In the genomic region with DNA sequence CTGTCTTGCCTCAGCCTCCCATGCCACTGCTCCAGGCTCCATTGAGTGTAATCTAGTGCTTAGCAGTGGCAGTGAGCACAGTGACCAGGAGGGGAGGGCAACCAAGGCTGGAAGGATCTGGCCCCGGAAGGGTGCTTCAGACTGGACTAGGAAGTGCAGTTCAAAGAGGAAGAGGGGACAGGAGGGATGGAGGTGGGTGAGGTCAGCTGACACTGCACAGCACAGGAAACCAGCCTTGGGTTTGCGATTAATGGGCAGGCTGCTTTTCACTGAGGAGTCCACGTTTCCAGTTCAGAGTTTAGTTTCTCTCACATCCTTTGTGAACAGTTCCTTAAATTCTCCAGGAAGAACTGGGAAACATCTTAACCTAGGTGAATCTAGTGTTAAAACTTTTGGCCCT, we compare ENCODE assay signal across 18 cellular contexts. TPM values are rescaled to one million over a fixed set of nuclear protein-coding genes. Genes with fewer than 3 reads are reported as not detected.
DNase-seq lines count a peak whose midpoint lies in the region.
"Had no signal": no experiment of that assay in that cellular context is flagged by ENCODE, and none has a peak within 500 bp of the region (broad histone marks: within the 10 kb centered on the region; RNA-seq: fewer than 3 reads in every experiment).

No MANE protein-coding gene starts in this region.

- H3K79me1 ChIP-seq in trophoblast cell (ENCODE audit: low read length), result no peaks in the 10 kb centered on the region
- H3K79me1 ChIP-seq in neuronal stem cell (ENCODE audit: low read depth, low read length), result no peaks in the 10 kb centered on the region

- H3K27ac Mint-ChIP-seq in dendritic cell treated with granulocyte-macrophage colony-stimulating factor and Interleukin-4, amounts not matched to agents 40 ng/mL and 50 ng/mL, for 4 days, result peak overlapping the region; percentile 72
- H3K27ac Mint-ChIP-seq: activated CD4-positive, alpha-beta memory T cell treated with anti-CD3 and anti-CD28 coated beads for 36 hours; activated T-cell treated with anti-CD3 and anti-CD28 coated beads, Interleukin-2, amount 50 U/mL, for 72 hours had no signal

- peaks cover 74% of the 10 kb centered on the region for H3K36me3 Mint-ChIP-seq in dendritic cell treated with granulocyte-macrophage colony-stimulating factor and Interleukin-4, amounts not matched to agents 40 ng/mL and 50 ng/mL, for 4 days (ENCODE audit: low read depth)

- H3K4me1 Mint-ChIP-seq in dendritic cell treated with granulocyte-macrophage colony-stimulating factor and Interleukin-4, amounts not matched to agents 40 ng/mL and 50 ng/mL, for 4 days (ENCODE audit: low read depth), result peaks cover 79% of the 10 kb centered on the region

- H2BK120ac ChIP-seq in trophoblast cell (ENCODE audit: insufficient read depth, low read length, poor library complexity), result no peak overlapping the region
- no peak overlapping the region for H2BK120ac ChIP-seq in neuronal stem cell (ENCODE audit: low read depth, low read length)

- no peak overlapping the region for H3K4me3 Mint-ChIP-seq in dendritic cell treated with granulocyte-macrophage colony-stimulating factor and Interleukin-4, amounts not matched to agents 40 ng/mL and 50 ng/mL, for 4 days
- H3K4me3 Mint-ChIP-seq: activated CD4-positive, alpha-beta memory T cell treated with anti-CD3 and anti-CD28 coated beads for 36 hours; activated T-cell treated with anti-CD3 and anti-CD28 coated beads, Interleukin-2, amount 50 U/mL, for 72 hours had no signal

- H3K9ac ChIP-seq in trophoblast cell (ENCODE audit: low read length) (no peak overlapping the region), neuronal stem cell (ENCODE audit: low read depth, low read length, poor library complexity) (no peak overlapping the region)
- H3K9ac ChIP-seq: GM23248, KMS-11 had no signal

- no peak overlapping the region for H2AK5ac ChIP-seq in trophoblast cell (ENCODE audit: low read length)
- H2AK5ac ChIP-seq in neuronal stem cell (ENCODE audit: low read depth, low read length), result no peak overlapping the region

- no peaks in the 10 kb centered on the region for H3K27me3 ChIP-seq in trophoblast cell (ENCODE audit: insufficient read depth, low read length)
- no peaks in the 10 kb centered on the region for H3K27me3 ChIP-seq in neuronal stem cell (ENCODE audit: control insufficient read depth in 3 of 3, insufficient read depth in 3 of 3, low read depth in 1 of 3, low read length in 3 of 3)
- H3K27me3 ChIP-seq: thyroid gland had no signal

- H2AFZ ChIP-seq in trophoblast cell (ENCODE audit: insufficient read depth, low read length, poor library complexity), result peak overlapping the region; percentile 1
- H2AFZ ChIP-seq in neuronal stem cell (ENCODE audit: low read length), result no peak overlapping the region
- H2AFZ ChIP-seq: GM23248 had no signal

- H3K23ac ChIP-seq in trophoblast cell (ENCODE audit: low read length), result no peak overlapping the region
- no peak overlapping the region for H3K23ac ChIP-seq in neuronal stem cell (ENCODE audit: low read depth, low read length, poor library complexity)

- H3K79me2 ChIP-seq in trophoblast cell (ENCODE audit: control insufficient read depth, insufficient read depth, low read length, poor library complexity), result peaks cover 2% of the 10 kb centered on the region

- H3K18ac ChIP-seq in trophoblast cell (ENCODE audit: low read length) (no peak overlapping the region), neuronal stem cell (ENCODE audit: low read length) (no peak overlapping the region)

- peak; percentile 47 for DNase-seq in CMK (ENCODE audit: low read depth)
- DNase-seq in MV-4-11 (lab: John Stamatoyannopoulos, UW), result peak; percentile 13
- no peak for DNase-seq in trophoblast cell
- DNase-seq in effector CD8-positive, alpha-beta T cell (lab: John Stamatoyannopoulos, UW), result no peak
- no peak for DNase-seq in neuronal stem cell (ENCODE audit: low spot score)
- no peak for DNase-seq in superior temporal gyrus (ENCODE audit: extremely low spot score)
- DNase-seq: activated CD4-positive, alpha-beta memory T cell treated with anti-CD3 and anti-CD28 coated beads for 36 hours; activated T-cell treated with anti-CD3 and anti-CD28 coated beads, Interleukin-2, amount 50 U/mL, for 72 hours; Calu3; erythroblast; foreskin melanocyte; GM23248; NCI-H524; stimulated activated CD4-positive, alpha-beta T cell treated with anti-CD3 and anti-CD28 coated beads, Interleukin-12 subunit alpha, Interleukin-12 subunit beta, amount 100 ng/mL, for 4 hours; thyroid gland had no signal

- no peaks in the 10 kb centered on the region for H3K9me3 ChIP-seq in trophoblast cell (ENCODE audit: insufficient read depth, low read depth, low read length)
- no peaks in the 10 kb centered on the region for H3K9me3 ChIP-seq in neuronal stem cell (replicated peaks in 1 of 2; ENCODE audit: control insufficient read depth in 2 of 2, insufficient read depth in 1 of 2, low read depth in 1 of 2, low read length in 2 of 2)
- H3K9me3 ChIP-seq: thyroid gland had no signal

- H3K4me1 ChIP-seq in trophoblast cell (ENCODE audit: control insufficient read depth in 1 of 2, insufficient read depth in 2 of 2, low read length in 2 of 2), result peaks cover 4 to 9% of the 10 kb centered on the region in 2 experiments
- H3K4me1 ChIP-seq in neuronal stem cell (ENCODE audit: control insufficient read depth in 2 of 2, insufficient read depth in 1 of 2, low read depth in 1 of 2, low read length in 2 of 2), result peaks cover 24 to 47% of the 10 kb centered on the region in 2 donors

- no peaks in the 10 kb centered on the region for H3K27me3 Mint-ChIP-seq in dendritic cell treated with granulocyte-macrophage colony-stimulating factor and Interleukin-4, amounts not matched to agents 40 ng/mL and 50 ng/mL, for 4 days
- H3K27me3 Mint-ChIP-seq: activated CD4-positive, alpha-beta memory T cell treated with anti-CD3 and anti-CD28 coated beads for 36 hours had no signal

- H3K36me3 ChIP-seq in trophoblast cell (ENCODE audit: control insufficient read depth in 1 of 2, insufficient read depth in 2 of 2, low read length in 2 of 2) (peaks cover 3 to 4% of the 10 kb centered on the region in 2 experiments), neuronal stem cell (replicated peaks in 1 of 2; ENCODE audit: control insufficient read depth in 2 of 2, insufficient read depth in 2 of 2, low read length in 2 of 2) (peaks cover 9 to 52% of the 10 kb centered on the region in 2 donors)

- no peak overlapping the region for H3K4me3 ChIP-seq in trophoblast cell (ENCODE audit: low read depth, low read length)
- H3K4me3 ChIP-seq in neuronal stem cell (ENCODE audit: low read length in 2 of 2), result no peak overlapping the region
- H3K4me3 ChIP-seq: GM23248, thyroid gland had no signal

- H4K8ac ChIP-seq in trophoblast cell (ENCODE audit: low read depth, low read length) (no peak overlapping the region), neuronal stem cell (ENCODE audit: low read depth, low read length) (no peak overlapping the region)

- H2BK5ac ChIP-seq in trophoblast cell (ENCODE audit: low read depth, low read length, poor library complexity) (no peak overlapping the region), neuronal stem cell (ENCODE audit: low read length) (no peak overlapping the region)

- no peak overlapping the region for H3K4me2 ChIP-seq in trophoblast cell (ENCODE audit: low read length)
- no peak overlapping the region for H3K4me2 ChIP-seq in neuronal stem cell (ENCODE audit: insufficient read depth, low read length, poor library complexity, severe bottlenecking)
- H3K4me2 ChIP-seq: KMS-11 had no signal

- H3K14ac ChIP-seq in trophoblast cell (ENCODE audit: low read length), result no peak overlapping the region
- H3K14ac ChIP-seq in neuronal stem cell (ENCODE audit: low read length), result no peak overlapping the region

- no peaks in the 10 kb centered on the region for H3K9me3 Mint-ChIP-seq in dendritic cell treated with granulocyte-macrophage colony-stimulating factor and Interleukin-4, amounts not matched to agents 40 ng/mL and 50 ng/mL, for 4 days
- H3K9me3 Mint-ChIP-seq: activated CD4-positive, alpha-beta memory T cell treated with anti-CD3 and anti-CD28 coated beads for 36 hours; activated T-cell treated with anti-CD3 and anti-CD28 coated beads, Interleukin-2, amount 50 U/mL, for 72 hours had no signal

- no peak overlapping the region for H3K27ac ChIP-seq in trophoblast cell (ENCODE audit: low read depth, low read length)
- H3K27ac ChIP-seq in neuronal stem cell (replicated peaks; ENCODE audit: low read length), result no peak overlapping the region
- H3K27ac ChIP-seq: GM23248, KMS-11, thyroid gland, VCaP had no signal

- H2BK12ac ChIP-seq in trophoblast cell (ENCODE audit: low read length), result no peak overlapping the region
- H2BK12ac ChIP-seq in neuronal stem cell (ENCODE audit: low read length), result no peak overlapping the region

- H3K4ac ChIP-seq in trophoblast cell (ENCODE audit: low read depth, low read length), result no peak overlapping the region
- no peak overlapping the region for H3K4ac ChIP-seq in neuronal stem cell (ENCODE audit: low read length)

- no peak overlapping the region for H4K12ac ChIP-seq in trophoblast cell (ENCODE audit: low read depth, low read length)

- WGBS in trophoblast cell (ENCODE audit: extremely low coverage, insufficient coverage, insufficient read length), result no CpG with 5 or more reads among the region's 3 CpGs
- no CpG with 5 or more reads among the region's 3 CpGs for WGBS in neuronal stem cell (ENCODE audit: extremely low coverage in 2 of 2, insufficient read length in 2 of 2, insufficient replicate concordance in 1 of 2), 2 donors

- no peak overlapping the region for H2BK15ac ChIP-seq in neuronal stem cell (ENCODE audit: low read length)

- intact Hi-C loops in dendritic cell treated with granulocyte-macrophage colony-stimulating factor and Interleukin-4, amounts not matched to agents 40 ng/mL and 50 ng/mL, for 4 days (cut with micrococcal nuclease), result loop anchor here (5.0 kb wide), 1 partner anchor 46 kb away; a partner anchor contains a TSS

- no peak overlapping the region for H4K91ac ChIP-seq in trophoblast cell (ENCODE audit: low read depth, low read length)
- no peak overlapping the region for H4K91ac ChIP-seq in neuronal stem cell (ENCODE audit: low read depth, low read length, poor library complexity)

RNA-seq across cellular contexts. Expression of a gene that starts 47.0 kb away (rescaled TPM):
- 25.0 and 25.8 TPM in 2 replicates for polyA plus RNA-seq in trophoblast cell (2013)
- 31.8 TPM for polyA plus RNA-seq in neuronal stem cell (2013, experiment 1 of 2)
- polyA plus RNA-seq in neuronal stem cell (2013, experiment 2 of 2), result 32.6 TPM

RNA-seq across cellular contexts. Expression of a gene that starts 54.0 kb away (rescaled TPM):
- polyA plus RNA-seq in trophoblast cell (2013), result 125 and 128 TPM in 2 replicates
- polyA plus RNA-seq in neuronal stem cell (2013, experiment 1 of 2), result 214 TPM
- polyA plus RNA-seq in neuronal stem cell (2013, experiment 2 of 2), result 222 TPM

Comparison
In these comparisons a context has a peak if more than half of its experiments do, and no peak if none do; other contexts are left out.
1. DNase-seq: peak in CMK (single experiment) and MV-4-11 (single experiment); none in trophoblast cell (0 of 2), effector CD8-positive, alpha-beta T cell (single experiment), neuronal stem cell (single experiment) and superior temporal gyrus (single experiment).